ENCODE assay signal across 24 cellular contexts in the genomic region with DNA sequence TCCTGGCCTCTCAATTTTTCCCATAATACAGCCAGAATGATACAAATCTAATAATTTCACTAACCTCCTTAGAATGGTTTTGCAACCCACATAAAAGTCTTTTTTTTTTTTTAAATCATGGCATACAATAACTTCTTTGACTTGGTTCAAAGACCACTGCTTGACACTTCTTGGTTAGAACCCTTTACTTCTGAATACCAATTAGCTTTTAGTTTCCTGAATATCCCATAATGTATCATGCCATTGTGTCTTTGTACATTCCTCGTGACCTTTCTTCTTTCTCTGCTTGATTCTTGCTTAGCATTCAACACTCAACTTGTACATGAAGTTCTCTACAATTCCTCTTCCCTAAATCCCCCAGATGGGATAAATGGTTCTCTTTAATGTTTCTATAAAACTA.
"Had no signal": no experiment of that assay in that cellular context is flagged by ENCODE, and none has a peak within 500 bp of the region (broad histone marks: within the 10 kb centered on the region; RNA-seq: fewer than 3 reads in every experiment).

No MANE protein-coding gene starts in this region.

- H3K27ac ChIP-seq: breast epithelium, Peyer's patch, RWPE1, SJCRH30 had no signal

- ATAC-seq: activated CD4-positive, CD25-positive, alpha-beta regulatory T cell treated with anti-CD3 and anti-CD28 coated beads, Interleukin-2, amount 50 U/mL, for 24 hours; activated CD8-positive, alpha-beta memory T cell treated with anti-CD3 and anti-CD28 coated beads, Interleukin-2, amount 10 ng/mL, durations not matched to agents 7 days and 5 days; SK-N-SH treated with all-trans-retinoic acid at 6 μM for 48 hours had no signal

- H3K27ac Mint-ChIP-seq: activated CD4-positive, alpha-beta T cell treated with anti-CD3 and anti-CD28 coated beads, Interleukin-2, amount 10 ng/mL, durations not matched to agents 24 days and 14 days; activated naive CD4-positive, alpha-beta T cell treated with anti-CD3 and anti-CD28 coated beads, Interleukin-2, amount 10 ng/mL, durations not matched to agents 7 days and 5 days had no signal

- H3K27me3 Mint-ChIP-seq: activated CD4-positive, alpha-beta T cell treated with anti-CD3 and anti-CD28 coated beads, Interleukin-2, amount 10 ng/mL, durations not matched to agents 24 days and 14 days; activated CD8-positive, alpha-beta memory T cell treated with anti-CD3 and anti-CD28 coated beads, Interleukin-2, amount 10 ng/mL, durations not matched to agents 7 days and 5 days; activated naive CD4-positive, alpha-beta T cell treated with anti-CD3 and anti-CD28 coated beads, Interleukin-2, amount 10 ng/mL, durations not matched to agents 7 days and 5 days had no signal

- H3K4me3 ChIP-seq: breast epithelium, MG63, Peyer's patch, SJCRH30 had no signal

- H3K4me3 Mint-ChIP-seq: activated CD4-positive, alpha-beta T cell treated with anti-CD3 and anti-CD28 coated beads, Interleukin-2, amount 10 ng/mL, durations not matched to agents 24 days and 14 days; activated CD8-positive, alpha-beta memory T cell treated with anti-CD3 and anti-CD28 coated beads, Interleukin-2, amount 10 ng/mL, durations not matched to agents 7 days and 5 days; activated naive CD4-positive, alpha-beta T cell treated with anti-CD3 and anti-CD28 coated beads, Interleukin-2, amount 10 ng/mL, durations not matched to agents 7 days and 5 days had no signal

- H3K4me1 ChIP-seq: breast epithelium, Peyer's patch, SJCRH30 had no signal

- H3K9me3 ChIP-seq: breast epithelium, MG63, Peyer's patch had no signal

- DNase-seq: activated CD4-positive, alpha-beta T cell treated with anti-CD3 and anti-CD28 coated beads, Interleukin-2, amount 10 ng/mL, durations not matched to agents 24 days and 14 days; activated CD4-positive, alpha-beta T cell treated with anti-CD3 and anti-CD28 coated beads, Interleukin-2, amount 50 U/mL, for 48 hours; activated CD8-positive, alpha-beta memory T cell treated with anti-CD3 and anti-CD28 coated beads, Interleukin-2, amount 10 ng/mL, durations not matched to agents 7 days and 5 days; activated gamma-delta T cell treated with Interleukin-2 at 50 U/mL for 16 hours; activated naive CD4-positive, alpha-beta T cell treated with anti-CD3 and anti-CD28 coated beads, Interleukin-2, amount 10 ng/mL, durations not matched to agents 7 days and 5 days; activated T-cell treated with anti-CD3 and anti-CD28 coated beads, Interleukin-2, amount 50 U/mL, for 48 hours; aorta; caudate nucleus; MG63; NCI-H1105; NCI-H1436; NCI-H1694 treated with DMSO at 0.1 percent for 48 hours; NCI-H2029 treated with DMSO at 0.1 percent for 48 hours; NCI-H510A treated with DMSO at 0.1 percent for 48 hours; NCI-H69; NK-92 treated with Interleukin-12 subunit alpha and Interleukin-12 subunit beta, amount 100 ng/mL, for 24 hours; Peyer's patch; Right ventricle myocardium superior; SJCRH30; SW 1271 had no signal

- H3K27me3 ChIP-seq: breast epithelium, MG63, Peyer's patch, SJCRH30 had no signal
